In the genomic region with DNA sequence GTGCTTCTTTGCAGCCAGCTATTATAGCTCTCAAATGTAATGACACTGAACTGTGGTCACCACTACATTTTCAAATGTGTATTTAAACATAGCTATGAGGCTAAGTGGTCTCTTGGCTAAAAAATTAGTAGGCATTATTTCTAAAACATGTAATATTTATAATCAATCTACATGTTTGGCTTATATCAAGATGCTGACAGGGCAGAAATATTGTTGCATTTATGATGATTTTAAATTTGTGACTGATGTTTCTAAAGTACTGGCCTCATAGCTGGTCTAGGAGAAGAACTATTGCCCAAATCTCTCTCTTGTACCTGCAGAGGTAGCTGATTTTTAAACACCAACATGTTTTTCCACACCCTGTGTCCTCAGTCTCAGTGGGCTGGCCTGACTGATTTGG, we compare ENCODE assay signal across 34 cellular contexts.
DNase-seq lines count a peak whose midpoint lies in the region; ATAC-seq, FAIRE-seq and TF ChIP-seq lines count a peak whose summit lies in the region.
"Had no signal": no experiment of that assay in that cellular context is flagged by ENCODE, and none has a peak within 500 bp of the region (broad histone marks: within the 10 kb centered on the region; RNA-seq: fewer than 3 reads in every experiment).

No MANE protein-coding gene starts in this region.

- intact Hi-C loops in HepG2 (cut with micrococcal nuclease; ENCODE audit: unreplicated experiment) (no loop called here), right lobe of liver (cut with DNase I) (no loop called here), IMR-90 (cut with micrococcal nuclease) (no loop called here)

- H2BK15ac ChIP-seq in IMR-90 (ENCODE audit: low read depth, low read length) = no peak overlapping the region

- peaks cover 19% of the 10 kb centered on the region for H3K9me3 Mint-ChIP-seq in osteocyte (ENCODE audit: unreplicated experiment)

- H3K4me1 ChIP-seq in HepG2 (ENCODE audit: insufficient read depth, low read length) = no peaks in the 10 kb centered on the region
- no peaks in the 10 kb centered on the region for H3K4me1 ChIP-seq in right lobe of liver
- H3K4me1 ChIP-seq in A549 = no peaks in the 10 kb centered on the region
- no peaks in the 10 kb centered on the region for H3K4me1 ChIP-seq in IMR-90 (ENCODE audit: control insufficient read depth, insufficient read depth, low read length)
- H3K4me1 ChIP-seq: BE2C, BLaER1, Caco-2 had no signal

- H3K9me3 ChIP-seq in HepG2 (ENCODE audit: low read length) = no peaks in the 10 kb centered on the region
- H3K9me3 ChIP-seq in right lobe of liver = no peaks in the 10 kb centered on the region
- H3K9me3 ChIP-seq in A549 = no peaks in the 10 kb centered on the region
- peaks cover 15% of the 10 kb centered on the region for H3K9me3 ChIP-seq in IMR-90 (ENCODE audit: control insufficient read depth, insufficient read depth, low read length)
- H3K9me3 ChIP-seq: BE2C, BLaER1, Caco-2 had no signal

- in situ Hi-C loops in HepG2 (cut with HindIII; ENCODE audit: extremely low pct_ligation_motif_present, low pct_unique_long_range_greater_than_20kb) = no loop called here
- in situ Hi-C loops in IMR-90 (cut with MboI; ENCODE audit: low sequenced_read_pairs) = no loop called here

- CTCF ChIA-PET in HepG2 (lab: Yijun Ruan, JAX; ENCODE audit: low intra/inter-chr PET ratio, low total read pairs) = no interaction called here
- CTCF ChIA-PET in A549 (lab: Yijun Ruan, JAX) = no interaction called here
- CTCF ChIA-PET in IMR-90 (lab: Yijun Ruan, JAX) = no interaction called here

- H3K23ac ChIP-seq in IMR-90 (ENCODE audit: low read depth, low read length) = no peak overlapping the region

- no peak overlapping the region for H4K8ac ChIP-seq in IMR-90 (ENCODE audit: low read depth in 2 of 2, low read length in 2 of 2)

- no peaks in the 10 kb centered on the region for H3K36me3 Mint-ChIP-seq in osteocyte (ENCODE audit: unreplicated experiment)
- H3K36me3 Mint-ChIP-seq: CD14-positive monocyte; CD4-positive, alpha-beta memory T cell; CD4-positive, CD25-positive, alpha-beta regulatory T cell; CD8-positive, alpha-beta T cell had no signal

- H3K4me3 ChIP-seq in HepG2 (replicated peaks in 1 of 3; ENCODE audit: insufficient read depth in 1 of 3, low read depth in 2 of 3, low read length in 3 of 3) = no peak overlapping the region
- H3K4me3 ChIP-seq in right lobe of liver = no peak overlapping the region
- no peak overlapping the region for H3K4me3 ChIP-seq in A549
- no peak overlapping the region for H3K4me3 ChIP-seq in IMR-90 (ENCODE audit: insufficient read depth, low read depth, low read length)
- H3K4me3 ChIP-seq: BLaER1; BLaER1 treated with 17β-estradiol and CSF1 and Interleukin-3, amounts not matched to agents 10 nM and 100 nM had no signal

- H3K79me2 ChIP-seq in HepG2 (ENCODE audit: insufficient read depth, low read length) = no peaks in the 10 kb centered on the region

- POLR2A ChIA-PET in HepG2 (lab: Yijun Ruan, JAX) = no interaction called here
- POLR2A ChIA-PET in A549 (lab: Yijun Ruan, JAX) = no interaction called here
- POLR2A ChIA-PET in IMR-90 (lab: Charles Lee; ENCODE audit: unreplicated experiment) = no interaction called here

- H2AK5ac ChIP-seq in IMR-90 (ENCODE audit: low read depth, low read length) = no peak overlapping the region

- FAIRE-seq in HepG2 (lab: Jason Lieb, UNC) (no peak), A549 (lab: Jason Lieb, UNC) (peak; percentile 39)
- FAIRE-seq: A204.1, D721Med had no signal

- no peak overlapping the region for H4K91ac ChIP-seq in IMR-90 (ENCODE audit: insufficient read depth, low read depth, low read length)

- H4K20me1 ChIP-seq in HepG2 (ENCODE audit: insufficient read depth, low read length) = no peaks in the 10 kb centered on the region
- H4K20me1 ChIP-seq in IMR-90 (ENCODE audit: insufficient read depth, low read length) = no peaks in the 10 kb centered on the region
- H4K20me1 ChIP-seq: BLaER1; BLaER1 treated with 17β-estradiol and CSF1 and Interleukin-3, amounts not matched to agents 10 nM and 100 nM had no signal

- H3K9me1 ChIP-seq in IMR-90 (ENCODE audit: insufficient read depth, low read length) = no peaks in the 10 kb centered on the region

- no peaks in the 10 kb centered on the region for H3K4me1 Mint-ChIP-seq in osteocyte (ENCODE audit: unreplicated experiment)
- H3K4me1 Mint-ChIP-seq: B cell; CD14-positive monocyte; CD4-positive, alpha-beta memory T cell; CD4-positive, CD25-positive, alpha-beta regulatory T cell; CD8-positive, alpha-beta memory T cell had no signal

- H3K9ac ChIP-seq in HepG2 (ENCODE audit: insufficient read depth, low read depth, low read length) (no peak overlapping the region), IMR-90 (ENCODE audit: low read depth, low read length) (no peak overlapping the region)
- H3K9ac ChIP-seq: BLaER1; BLaER1 treated with 17β-estradiol and CSF1 and Interleukin-3, amounts not matched to agents 10 nM and 100 nM had no signal

- no peak overlapping the region for H3K56ac ChIP-seq in IMR-90 (ENCODE audit: extremely low read depth, insufficient read depth, low read length)

- no peak for TF ChIP-seq RAD21 in HepG2 (CRISPR knock-in tag; IDR thresholded peaks at IDR 0.05)
- no peak for TF ChIP-seq RAD21 in A549 (conservative IDR thresholded peaks at IDR 0.05 in 1 of 2, IDR thresholded peaks at IDR 0.05 in 1 of 2)
- no peak for TF ChIP-seq RAD21 in IMR-90 (IDR thresholded peaks at IDR 0.05; ENCODE audit: low read length)

- H3K18ac ChIP-seq in IMR-90 (ENCODE audit: low read depth, low read length) = no peak overlapping the region

- DNase-seq in HepG2 (ENCODE audit: low spot score) = no peak
- DNase-seq in right lobe of liver = no peak
- DNase-seq in A549 (ENCODE audit: low read depth in 1 of 2, low spot score in 1 of 2) = no peak
- DNase-seq in IMR-90 = no peak
- DNase-seq in osteocyte (ENCODE audit: extremely low spot score, unreplicated experiment) = no peak
- DNase-seq: 8988T; ACHN; AML-193; BE2C; C1 segment of cervical spinal cord; Caco-2; Calu3; CD4-positive, alpha-beta memory T cell; CD4-positive, alpha-beta T cell; CD4-positive, CD25-positive, alpha-beta regulatory T cell; CD8-positive, alpha-beta memory T cell; CD8-positive, alpha-beta T cell; COR-L47; DMS 273 treated with DMSO at 0.1 percent for 48 hours; DMS153; DMS53; DMS79; DMS79 treated with DMSO at 0.1 percent for 48 hours; DND-41; EL had no signal

- no peaks in the 10 kb centered on the region for H3K79me1 ChIP-seq in IMR-90 (ENCODE audit: low read depth in 1 of 2, low read length in 2 of 2)

- H3K14ac ChIP-seq in IMR-90 (replicated peaks; ENCODE audit: low read depth, low read length) = no peak overlapping the region

- H3K4me2 ChIP-seq in HepG2 (ENCODE audit: low read depth, low read length) (no peak overlapping the region), A549 (no peak overlapping the region), IMR-90 (ENCODE audit: low read depth, low read length) (no peak overlapping the region)
- H3K4me2 ChIP-seq: BLaER1 had no signal

- TF ChIP-seq POLR2A in HepG2 (IDR thresholded peaks at IDR 0.05; ENCODE audit: insufficient read depth in 1 of 2, low read depth in 2 of 2, low read length in 2 of 2) (no peak), right lobe of liver (IDR thresholded peaks at IDR 0.05) (no peak), A549 (IDR thresholded peaks at IDR 0.05; ENCODE audit: low read length) (no peak), IMR-90 (IDR thresholded peaks at IDR 0.05; ENCODE audit: low read depth, low read length) (no peak)

- H4K5ac ChIP-seq in IMR-90 (ENCODE audit: low read depth, low read length) = no peak overlapping the region

- no TSS peak for BruUV-seq in HepG2 (replicated peaks; lab: Mats Ljungman, UMichigan)
- no TSS peak for BruUV-seq in IMR-90 (replicated peaks; lab: Mats Ljungman, UMichigan)

- H2AFZ ChIP-seq in HepG2 (ENCODE audit: low read length) = no peak overlapping the region
- H2AFZ ChIP-seq in IMR-90 (replicated peaks; ENCODE audit: low read length, poor library complexity) = no peak overlapping the region

- no peaks in the 10 kb centered on the region for H3K27me3 Mint-ChIP-seq in osteocyte (ENCODE audit: unreplicated experiment)
- H3K27me3 Mint-ChIP-seq: B cell; CD4-positive, alpha-beta memory T cell; CD4-positive, alpha-beta T cell; CD4-positive, CD25-positive, alpha-beta regulatory T cell; CD8-positive, alpha-beta memory T cell had no signal

- no peak overlapping the region for H2AK9ac ChIP-seq in IMR-90 (replicated peaks; ENCODE audit: low read depth, low read length, poor library complexity)

- H3K4ac ChIP-seq in IMR-90 (ENCODE audit: low read depth, low read length) = no peak overlapping the region

- H2BK20ac ChIP-seq in IMR-90 (ENCODE audit: low read depth, low read length) = no peak overlapping the region

- H3K36me3 ChIP-seq in HepG2 (replicated peaks in 1 of 2; ENCODE audit: control insufficient read depth in 1 of 2, insufficient read depth in 2 of 2, low read length in 2 of 2) = no peaks in the 10 kb centered on the region
- no peaks in the 10 kb centered on the region for H3K36me3 ChIP-seq in right lobe of liver
- H3K36me3 ChIP-seq in IMR-90 (ENCODE audit: control insufficient read depth, insufficient read depth, low read length) = no peaks in the 10 kb centered on the region
- H3K36me3 ChIP-seq: BE2C; BLaER1; BLaER1 treated with 17β-estradiol and CSF1 and Interleukin-3, amounts not matched to agents 10 nM and 100 nM had no signal

- no peak for TF ChIP-seq EP300 in HepG2 (IDR thresholded peaks at IDR 0.05; ENCODE audit: low read depth in 2 of 2, low read length in 2 of 2)
- no peak for TF ChIP-seq EP300 in HepG2 (CRISPR knock-in tag; IDR thresholded peaks at IDR 0.05; ENCODE audit: borderline replicate concordance)
- TF ChIP-seq EP300 in A549 (IDR thresholded peaks at IDR 0.05) = no peak

- dilution Hi-C loops in IMR-90 (cut with HindIII; ENCODE audit: low sequenced_read_pairs, unreplicated experiment) = no loop called here

- H3K27ac ChIP-seq in HepG2 (ENCODE audit: extremely low read length, insufficient read depth, low read length) = no peak overlapping the region
- no peak overlapping the region for H3K27ac ChIP-seq in right lobe of liver
- H3K27ac ChIP-seq in A549 = no peak overlapping the region
- H3K27ac ChIP-seq in IMR-90 (ENCODE audit: insufficient read depth, low read length) = no peak overlapping the region
- H3K27ac ChIP-seq: 22Rv1; BLaER1; BLaER1 treated with 17β-estradiol and CSF1 and Interleukin-3, amounts not matched to agents 10 nM and 100 nM; C4-2B had no signal

- H3K27ac Mint-ChIP-seq in osteocyte (ENCODE audit: unreplicated experiment) = no peak overlapping the region
- H3K27ac Mint-ChIP-seq: B cell; CD14-positive monocyte; CD4-positive, alpha-beta memory T cell; CD4-positive, alpha-beta T cell; CD4-positive, CD25-positive, alpha-beta regulatory T cell; CD8-positive, alpha-beta memory T cell; CD8-positive, alpha-beta T cell had no signal

- no peak overlapping the region for H2BK120ac ChIP-seq in IMR-90 (ENCODE audit: low read depth, low read length)

- H3K4me3 Mint-ChIP-seq in osteocyte (ENCODE audit: unreplicated experiment) = no peak overlapping the region
- H3K4me3 Mint-ChIP-seq: B cell; CD14-positive monocyte; CD4-positive, alpha-beta memory T cell; CD4-positive, alpha-beta T cell; CD4-positive, CD25-positive, alpha-beta regulatory T cell; CD8-positive, alpha-beta memory T cell; CD8-positive, alpha-beta T cell had no signal

- no peak for TF ChIP-seq CTCF in HepG2 (CRISPR knock-in tag; IDR thresholded peaks at IDR 0.05)
- TF ChIP-seq CTCF in right lobe of liver (IDR thresholded peaks at IDR 0.05) = no peak
- no peak for TF ChIP-seq CTCF in A549 (IDR thresholded peaks at IDR 0.05)
- TF ChIP-seq CTCF in IMR-90 (conservative IDR thresholded peaks at IDR 0.05; ENCODE audit: low read depth, low read length) = no peak
- TF ChIP-seq CTCF in osteocyte (IDR thresholded peaks at IDR 0.05) = no peak

- no peak overlapping the region for H2BK5ac ChIP-seq in IMR-90 (ENCODE audit: low read depth, low read length, poor library complexity, severe bottlenecking)

- ATAC-seq in HepG2 (no peak), right lobe of liver (no peak), A549 (no peak), IMR-90 (ENCODE audit: low read depth) (no peak), HG03521 (IDR thresholded peaks at IDR 0.05; ENCODE audit: unreplicated experiment) (no peak)
- ATAC-seq: CD8-positive, alpha-beta T cell had no signal

- H3K27me3 ChIP-seq in HepG2 (ENCODE audit: control insufficient read depth in 1 of 2, insufficient read depth in 2 of 2, low read length in 2 of 2) (no peaks in the 10 kb centered on the region), right lobe of liver (no peaks in the 10 kb centered on the region), IMR-90 (ENCODE audit: control insufficient read depth, insufficient read depth, low read length) (no peaks in the 10 kb centered on the region)
- H3K27me3 ChIP-seq: BE2C; BLaER1; BLaER1 treated with 17β-estradiol and CSF1 and Interleukin-3, amounts not matched to agents 10 nM and 100 nM had no signal

Comparison
In these comparisons a context has a peak if more than half of its experiments do, and no peak if none do; other contexts are left out.
1. Of the 38 proteins assayed by ChIP-seq in both HepG2 and A549: peak only in HepG2: none; only in A549: none; in both: MAFK; in neither: 37.